ENCODE assay signal across 28 cellular contexts in genomic region chr2:66217039-66217438, GRCh38.
"Had no signal": no experiment of that assay in that cellular context is flagged by ENCODE, and none has a peak within 500 bp of the region (broad histone marks: within the 10 kb centered on the region; RNA-seq: fewer than 3 reads in every experiment).

No MANE protein-coding gene starts in this region.

- H3K4me3 ChIP-seq: lower lobe of right lung, pancreas, prostate gland, sigmoid colon, spleen, suprapubic skin, thoracic aorta, tibial artery, upper lobe of right lung had no signal

- H3K9me3 ChIP-seq: lower lobe of right lung, pancreas, prostate gland, sigmoid colon, spleen, suprapubic skin, thoracic aorta, tibial artery, upper lobe of right lung had no signal

- DNase-seq: hippocampal formation; immature natural killer cell; islet precursor cell; left ventricle myocardium superior; lower lobe of right lung; mammary epithelial cell; mesenchymal stem cell; naive B cell; natural killer cell; nephron progenitor cell; nucleus accumbens; pancreas; posterior cingulate gyrus; retina; right cardiac atrium; sigmoid colon; small intestine; spleen; stimulated activated CD4-positive, alpha-beta T cell treated with anti-CD3 and anti-CD28 coated beads, Interleukin-4, amount 100 ng/mL, for 24 hours; stimulated activated naive CD4-positive, alpha-beta T cell; tibial artery; trophoblast cell; upper lobe of right lung had no signal

- H3K4me1 ChIP-seq: lower lobe of right lung, pancreas, prostate gland, spleen, suprapubic skin, tibial artery, upper lobe of right lung had no signal

- H3K27me3 ChIP-seq: pancreas, sigmoid colon, suprapubic skin, upper lobe of right lung had no signal

- ATAC-seq: left ventricle myocardium superior; lower lobe of right lung; natural killer cell; pancreas; right cardiac atrium; stimulated activated effector memory CD8-positive, alpha-beta T cell treated with anti-CD3 and anti-CD28 coated beads, Interleukin-12 subunit alpha, Interleukin-12 subunit beta, amount 100 ng/mL, for 72 hours; upper lobe of right lung had no signal

- H3K27ac ChIP-seq: lower lobe of right lung, pancreas, prostate gland, sigmoid colon, spleen, suprapubic skin, thoracic aorta, tibial artery, upper lobe of right lung had no signal

- H3K36me3 ChIP-seq: lower lobe of right lung, pancreas, prostate gland, sigmoid colon, spleen, suprapubic skin, thoracic aorta, tibial artery, upper lobe of right lung had no signal

- FAIRE-seq: pancreas, small intestine, urothelium cell line had no signal
